ENCODE assay signal across 8 cellular contexts in the genomic region with DNA sequence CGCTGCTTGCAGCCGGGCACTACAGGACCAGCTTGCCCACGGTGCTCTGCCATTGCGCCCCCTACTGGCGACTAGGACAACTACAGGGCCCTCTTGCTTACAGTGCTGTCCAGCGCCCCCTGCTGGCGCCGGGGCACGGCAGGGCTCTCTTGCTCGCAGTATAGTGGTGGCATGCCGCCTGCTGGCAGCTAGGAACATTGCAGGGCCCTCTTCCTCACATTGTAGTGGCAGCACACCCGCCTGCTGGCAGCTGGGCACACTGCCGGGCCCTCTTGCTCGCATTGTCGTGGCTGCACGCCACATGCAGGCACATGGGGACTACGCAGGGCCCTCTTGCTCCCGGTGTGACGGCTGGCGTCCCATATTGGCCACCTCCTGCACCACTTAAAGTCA. TPM values are rescaled to one million over a fixed set of nuclear protein-coding genes. Genes with fewer than 3 reads are reported as not detected.
DNase-seq lines count a peak whose midpoint lies in the region; TF ChIP-seq lines count a peak whose summit lies in the region.
"Not testable (repeated sequence)": the region's sequence is repeated elsewhere in the genome, so short reads cannot be mapped to it uniquely, and the experiment has no call there.

No MANE protein-coding gene starts in this region.

- peak overlapping the region; percentile 20; the same call in 1 of the 2 replicates for H3K4me2 ChIP-seq in OCI-LY3 (ENCODE audit: low read length)

- not testable (repeated sequence) for TF ChIP-seq EP300 in ovary (IDR thresholded peaks at IDR 0.05)

- TF ChIP-seq POLR2A in ovary (IDR thresholded peaks at IDR 0.05), result peak; percentile 26

- peak overlapping the region; percentile 71 for H3K27ac ChIP-seq in C4-2B
- peak overlapping the region; percentile 52 for H3K27ac ChIP-seq in OCI-LY3 (ENCODE audit: low read length)
- peak overlapping the region; percentile 82 for H3K27ac ChIP-seq in colonic mucosa
- H3K27ac ChIP-seq in iPS DF 6.9 (ENCODE audit: low read length), result not testable (repeated sequence)
- peak overlapping the region; percentile 57 to 86 for H3K27ac ChIP-seq in ovary

- H3K4me1 ChIP-seq in OCI-LY3 (ENCODE audit: low read length); colonic mucosa; iPS DF 6.9 (ENCODE audit: control insufficient read depth, insufficient read depth, low read length); ovary (ENCODE audit: insufficient read depth): not testable (repeated sequence)

- DNase-seq in H4 (ENCODE audit: low spot score) (peak; percentile 92), colonic mucosa (peak; percentile 95), ovary (peak; percentile 87 to 97 (median 94))
- DNase-seq in activated CD8-positive, alpha-beta memory T cell treated with anti-CD3 and anti-CD28 coated beads, Interleukin-2, amount 50 U/mL, for 24 hours (ENCODE audit: extremely low read depth), result peak; percentile 86
- DNase-seq in iPS DF 6.9 (ENCODE audit: low read depth, low spot score), result not testable (repeated sequence)
- peak; percentile 75 to 80 for DNase-seq in stimulated activated CD8-positive, alpha-beta memory T cell treated with anti-CD3 and anti-CD28 coated beads, Interleukin-4, amount 100 ng/mL, for 4 hours (ENCODE audit: low read depth in 2 of 2, low spot score in 1 of 2)

- H2AFZ ChIP-seq in OCI-LY3 (ENCODE audit: low read depth, low read length), result not testable (repeated sequence)

- WGBS in iPS DF 6.9 (ENCODE audit: insufficient coverage, insufficient read length), result no CpG with 5 or more reads among the region's 20 CpGs
- WGBS in ovary, 3 donors, result 1 to 11% (median 7%) methylated on average over 19 to 20 of the region's 20 CpGs

- not testable (repeated sequence) for H3K36me3 ChIP-seq in OCI-LY3 (replicated peaks; ENCODE audit: low read depth, low read length); colonic mucosa; iPS DF 6.9 (ENCODE audit: control insufficient read depth, insufficient read depth, low read length); ovary

- H3K4me3 ChIP-seq in OCI-LY3 (ENCODE audit: low read length), result peak overlapping the region; percentile 63
- peak overlapping the region; percentile 35 for H3K4me3 ChIP-seq in colonic mucosa
- peak overlapping the region; percentile 36; the same call in 1 of the 2 replicates for H3K4me3 ChIP-seq in iPS DF 6.9 (ENCODE audit: low read length)
- H3K4me3 ChIP-seq in ovary, result peak overlapping the region; percentile 78

- H4K20me1 ChIP-seq in OCI-LY3 (ENCODE audit: insufficient read depth, low read length), result not testable (repeated sequence)

- H3K79me2 ChIP-seq in OCI-LY3 (ENCODE audit: low read length), result not testable (repeated sequence)

- H3K27me3 ChIP-seq in OCI-LY3 (ENCODE audit: low read depth, low read length); colonic mucosa; iPS DF 6.9 (ENCODE audit: control insufficient read depth, insufficient read depth, low read length); ovary: not testable (repeated sequence)

- H3K9ac ChIP-seq in OCI-LY3 (ENCODE audit: low read length) (peak overlapping the region; percentile 37; the same call in 1 of the 2 replicates), colonic mucosa (ENCODE audit: low read depth in 2 of 2, low read length in 2 of 2) (peak overlapping the region in 1 of 2 donors; percentile 60)

- intact Hi-C loops in colonic mucosa (cut with DNase I); ovary (cut with DNase I): not testable (repeated sequence)

- H3K9me3 ChIP-seq in OCI-LY3 (ENCODE audit: insufficient read depth, low read length); colonic mucosa; iPS DF 6.9 (ENCODE audit: control insufficient read depth, insufficient read depth, low read length); ovary: not testable (repeated sequence)

- TF ChIP-seq CTCF in C4-2B (conservative IDR thresholded peaks at IDR 0.05) (peak; percentile 95), OCI-LY3 (IDR thresholded peaks at IDR 0.05; ENCODE audit: low read depth, low read length) (peak; percentile 84), colonic mucosa (IDR thresholded peaks at IDR 0.05) (peak; percentile 99), ovary (IDR thresholded peaks at IDR 0.05) (peak; percentile 98 to 100 (median 100))

RNA-seq across cellular contexts. Expression of a gene that starts 23.0 kb away (rescaled TPM):
- total RNA-seq in H4 (2014; rRNA removed; shearing (Covaris generic)), result 4.5 and 6.4 TPM in 2 replicates
- total RNA-seq in colonic mucosa (10 to 100 TPM in 1 of 2 donors, 1 to 10 TPM in 1; 9.3 to 19.4 TPM), ovary (10 to 100 TPM in 6 of 7 donors, 1 to 10 TPM in 1; 9.5 to 32.9 (median 22.3) TPM)
- 10 to 100 TPM; 15.0 to 22.1 TPM for polyA plus RNA-seq in ovary
